Comparison of ENCODE assay signal across 16 cellular contexts in genomic region chr15:92928351-92928750, GRCh38. TPM values are rescaled to one million over a fixed set of nuclear protein-coding genes. Genes with fewer than 3 reads are reported as not detected.
DNase-seq lines count a peak whose midpoint lies in the region; ATAC-seq, FAIRE-seq and TF ChIP-seq lines count a peak whose summit lies in the region.
"Had no signal": no experiment of that assay in that cellular context is flagged by ENCODE, and none has a peak within 500 bp of the region (broad histone marks: within the 10 kb centered on the region; RNA-seq: fewer than 3 reads in every experiment).

No MANE protein-coding gene starts in this region.

- H3K27ac Mint-ChIP-seq in activated CD4-positive, alpha-beta T cell treated with anti-CD3 and anti-CD28 coated beads for 36 hours: peak overlapping the region; percentile 75
- no peak overlapping the region for H3K27ac Mint-ChIP-seq in activated CD4-positive, alpha-beta T cell treated with anti-CD3 and anti-CD28 coated beads, Interleukin-2, amount 10 ng/mL, durations not matched to agents 24 days and 14 days
- H3K27ac Mint-ChIP-seq in effector memory CD8-positive, alpha-beta T cell: peak overlapping the region; percentile 85 to 88
- H3K27ac Mint-ChIP-seq in osteocyte (ENCODE audit: unreplicated experiment): peak overlapping the region; percentile 71

- no peak for TF ChIP-seq CTCF in osteocyte (IDR thresholded peaks at IDR 0.05)

- peaks cover 56% of the 10 kb centered on the region for H3K4me1 Mint-ChIP-seq in activated CD4-positive, alpha-beta T cell treated with anti-CD3 and anti-CD28 coated beads for 36 hours
- peaks cover 25% of the 10 kb centered on the region for H3K4me1 Mint-ChIP-seq in activated CD4-positive, alpha-beta T cell treated with anti-CD3 and anti-CD28 coated beads, Interleukin-2, amount 10 ng/mL, durations not matched to agents 24 days and 14 days
- peaks cover 30 to 40% of the 10 kb centered on the region in 2 donors for H3K4me1 Mint-ChIP-seq in effector memory CD8-positive, alpha-beta T cell (ENCODE audit: low read depth in 2 of 2)
- peaks cover 23% of the 10 kb centered on the region for H3K4me1 Mint-ChIP-seq in osteocyte (ENCODE audit: unreplicated experiment)

- FAIRE-seq in RCC 7860 (lab: Jason Lieb, UNC): no peak
- FAIRE-seq: GM12878, islet of Langerhans had no signal

- H3K9me3 Mint-ChIP-seq in activated CD4-positive, alpha-beta T cell treated with anti-CD3 and anti-CD28 coated beads for 36 hours (ENCODE audit: low read depth): no peaks in the 10 kb centered on the region
- no peaks in the 10 kb centered on the region for H3K9me3 Mint-ChIP-seq in activated CD4-positive, alpha-beta T cell treated with anti-CD3 and anti-CD28 coated beads, Interleukin-2, amount 10 ng/mL, durations not matched to agents 24 days and 14 days
- H3K9me3 Mint-ChIP-seq in effector memory CD8-positive, alpha-beta T cell: no peaks in the 10 kb centered on the region
- H3K9me3 Mint-ChIP-seq in osteocyte (ENCODE audit: unreplicated experiment): no peaks in the 10 kb centered on the region

- no peak for DNase-seq in activated CD4-positive, alpha-beta T cell treated with anti-CD3 and anti-CD28 coated beads for 36 hours
- no peak for DNase-seq in activated CD4-positive, alpha-beta T cell treated with anti-CD3 and anti-CD28 coated beads, Interleukin-2, amount 10 ng/mL, durations not matched to agents 24 days and 14 days
- DNase-seq in RPMI7951 (ENCODE audit: low read depth) (peak; percentile 30), osteocyte (ENCODE audit: extremely low spot score, unreplicated experiment) (no peak), GM19240 (ENCODE audit: insufficient read length, low spot score) (no peak), AG08395 (ENCODE audit: low spot score) (no peak), RCC 7860 (ENCODE audit: low spot score) (no peak)
- no peak for DNase-seq in effector memory CD8-positive, alpha-beta T cell
- DNase-seq: activated gamma-delta T cell treated with Interleukin-2 at 50 U/mL for 16 hours, glutamatergic neuron, NCI-H1092 treated with DMSO at 0.1 percent for 48 hours, posterior cingulate gyrus, SHP77, T1000 had no signal

- ATAC-seq in activated CD4-positive, alpha-beta T cell treated with anti-CD3 and anti-CD28 coated beads for 36 hours: peak; percentile 37
- no peak for ATAC-seq in effector memory CD8-positive, alpha-beta T cell (replicated peaks)
- ATAC-seq: GM12878 had no signal

- no peaks in the 10 kb centered on the region for H3K27me3 Mint-ChIP-seq in activated CD4-positive, alpha-beta T cell treated with anti-CD3 and anti-CD28 coated beads for 36 hours
- H3K27me3 Mint-ChIP-seq in activated CD4-positive, alpha-beta T cell treated with anti-CD3 and anti-CD28 coated beads, Interleukin-2, amount 10 ng/mL, durations not matched to agents 24 days and 14 days: no peaks in the 10 kb centered on the region
- no peaks in the 10 kb centered on the region for H3K27me3 Mint-ChIP-seq in effector memory CD8-positive, alpha-beta T cell
- no peaks in the 10 kb centered on the region for H3K27me3 Mint-ChIP-seq in osteocyte (ENCODE audit: unreplicated experiment)

- intact Hi-C loops in activated CD4-positive, alpha-beta T cell treated with anti-CD3 and anti-CD28 coated beads for 36 hours (cut with DNase I, micrococcal nuclease): loop anchor here in 1 of 2 experiments (10.0 kb wide), 1 partner anchor 86 kb away; no protein-coding TSS in a partner anchor
- intact Hi-C loops in activated CD4-positive, alpha-beta T cell treated with anti-CD3 and anti-CD28 coated beads, Interleukin-2, amount 10 ng/mL, durations not matched to agents 24 days and 14 days (cut with micrococcal nuclease): no loop called here

- H3K36me3 Mint-ChIP-seq in activated CD4-positive, alpha-beta T cell treated with anti-CD3 and anti-CD28 coated beads for 36 hours (ENCODE audit: low read depth): peaks cover 76% of the 10 kb centered on the region
- peaks cover 81% of the 10 kb centered on the region for H3K36me3 Mint-ChIP-seq in activated CD4-positive, alpha-beta T cell treated with anti-CD3 and anti-CD28 coated beads, Interleukin-2, amount 10 ng/mL, durations not matched to agents 24 days and 14 days (ENCODE audit: low read depth)
- peaks cover 100% of the 10 kb centered on the region for H3K36me3 Mint-ChIP-seq in effector memory CD8-positive, alpha-beta T cell (ENCODE audit: insufficient read depth)
- H3K36me3 Mint-ChIP-seq in osteocyte (ENCODE audit: unreplicated experiment): peaks cover 67% of the 10 kb centered on the region

- CTCF ChIA-PET in activated CD4-positive, alpha-beta T cell treated with anti-CD3 and anti-CD28 coated beads for 36 hours (lab: Charles Lee): interaction anchor here (0.6 to 4.6 kb wide), 9 partner anchors 10 to 129 kb away, joined by 3 to 26 read pairs (median 3); no protein-coding TSS in a partner anchor

- POLR2A ChIA-PET in activated CD4-positive, alpha-beta T cell treated with anti-CD3 and anti-CD28 coated beads for 36 hours (lab: Charles Lee): no interaction called here

- no peak overlapping the region for H3K4me3 Mint-ChIP-seq in activated CD4-positive, alpha-beta T cell treated with anti-CD3 and anti-CD28 coated beads for 36 hours
- H3K4me3 Mint-ChIP-seq in activated CD4-positive, alpha-beta T cell treated with anti-CD3 and anti-CD28 coated beads, Interleukin-2, amount 10 ng/mL, durations not matched to agents 24 days and 14 days: no peak overlapping the region
- H3K4me3 Mint-ChIP-seq in effector memory CD8-positive, alpha-beta T cell: no peak overlapping the region
- no peak overlapping the region for H3K4me3 Mint-ChIP-seq in osteocyte (ENCODE audit: unreplicated experiment)

RNA-seq across cellular contexts. Expression of gene CHD2, which starts 28.2 kb away (rescaled TPM):
- total RNA-seq in activated CD4-positive, alpha-beta T cell treated with anti-CD3 and anti-CD28 coated beads for 36 hours: 100 to 1,000 TPM; 118 to 149 TPM
- 105 and 111 TPM in 2 replicates for total RNA-seq in activated CD4-positive, alpha-beta T cell treated with anti-CD3 and anti-CD28 coated beads, Interleukin-2, amount 10 ng/mL, durations not matched to agents 24 days and 14 days
- total RNA-seq in RPMI7951 (2014; rRNA removed; shearing (Covaris generic)): 37.5 TPM in 2 replicates
- total RNA-seq in osteocyte: 89.9 and 102 TPM in 2 replicates
